ENCODE assay signal across 23 cellular contexts in genomic region chrX:22345884-22346283, GRCh38.
DNase-seq lines count a peak whose midpoint lies in the region; ATAC-seq and TF ChIP-seq lines count a peak whose summit lies in the region.
"Had no signal": no experiment of that assay in that cellular context is flagged by ENCODE, and none has a peak within 500 bp of the region (broad histone marks: within the 10 kb centered on the region; RNA-seq: fewer than 3 reads in every experiment).

No MANE protein-coding gene starts in this region.

- TF ChIP-seq CTCF in choroid plexus epithelial cell (conservative IDR thresholded peaks at IDR 0.05; ENCODE audit: low read depth, low read length) = no peak

- ATAC-seq in GM18870 (IDR thresholded peaks at IDR 0.05; ENCODE audit: unreplicated experiment) (peak; percentile 70), HG02870 (IDR thresholded peaks at IDR 0.05; ENCODE audit: unreplicated experiment) (peak; percentile 65), HG03159 (IDR thresholded peaks at IDR 0.05; ENCODE audit: unreplicated experiment) (no peak)
- ATAC-seq: activated CD8-positive, alpha-beta T cell treated with anti-CD3 and anti-CD28 coated beads, Interleukin-2, amount 10 ng/mL, durations not matched to agents 7 days and 5 days; stimulated activated memory B cell treated with anti-CD40 and anti-IgM and Interleukin-4, amounts not matched to agents 10 μg/mL and 1 μg/mL and 100 μg/mL, for 72 hours; T-cell had no signal

- H3K4me3 ChIP-seq in choroid plexus epithelial cell (ENCODE audit: low read depth, low read length) = no peak overlapping the region
- H3K4me3 ChIP-seq: adrenal gland; BLaER1 treated with 17β-estradiol and CSF1 and Interleukin-3, amounts not matched to agents 10 nM and 100 nM; PC-9; testis; vagina had no signal

- DNase-seq in HT1080 (ENCODE audit: low read depth) = peak; percentile 65
- DNase-seq in choroid plexus epithelial cell (ENCODE audit: low read depth) = peak; percentile 34
- DNase-seq in cerebellar cortex (ENCODE audit: low spot score) = no peak
- DNase-seq in NCI-H1092 (lab: John Stamatoyannopoulos, UW) = no peak
- DNase-seq in GM19240 (ENCODE audit: insufficient read length, low spot score) = no peak
- DNase-seq: activated CD4-positive, alpha-beta T cell treated with anti-CD3 and anti-CD28 coated beads for 1 hour; activated CD8-positive, alpha-beta T cell treated with anti-CD3 and anti-CD28 coated beads, Interleukin-2, amount 10 ng/mL, durations not matched to agents 7 days and 5 days; adrenal gland; caudate nucleus; MM.1S; NCI-H187 treated with DMSO at 0.1 percent for 48 hours; NCI-H774; PC-9; SIG-M5; stimulated activated CD4-positive, alpha-beta T cell treated with anti-CD3 and anti-CD28 coated beads, Interleukin-1b, Interleukin-23, amount 100 ng/mL, for 48 hours; T-cell; testis had no signal

Comparison
In these comparisons a context has a peak if more than half of its experiments do, and no peak if none do; other contexts are left out.
1. DNase-seq: peak in HT1080 (single experiment) and choroid plexus epithelial cell (single experiment); none in cerebellar cortex (single experiment), NCI-H1092 (single experiment) and GM19240 (single experiment).